In genomic region chr2:116719841-116720240, GRCh38 we compare ENCODE assay signal across 11 cellular contexts.
A peak's percentile ranks its signal among the peaks of the same experiment; 100 is the strongest.
DNase-seq lines count a peak whose midpoint lies in the region; TF ChIP-seq lines count a peak whose summit lies in the region.
"Had no signal": no experiment of that assay in that cellular context is flagged by ENCODE, and none has a peak within 500 bp of the region (broad histone marks: within the 10 kb centered on the region; RNA-seq: fewer than 3 reads in every experiment).

No MANE protein-coding gene starts in this region.

- peaks cover 21% of the 10 kb centered on the region for H3K4me1 ChIP-seq in SJCRH30
- no peaks in the 10 kb centered on the region for H3K4me1 ChIP-seq in uterus

- intact Hi-C loops in uterus (cut with DNase I; ENCODE audit: low total_unique reads) = no loop called here

- H3K36me3 ChIP-seq in SJCRH30 = no peaks in the 10 kb centered on the region
- no peaks in the 10 kb centered on the region for H3K36me3 ChIP-seq in kidney epithelial cell (ENCODE audit: control insufficient read depth, insufficient read depth, low read length)
- H3K36me3 ChIP-seq in uterus = no peaks in the 10 kb centered on the region

- H3K4me3 ChIP-seq in SJCRH30 = no peak overlapping the region
- no peak overlapping the region for H3K4me3 ChIP-seq in kidney epithelial cell (ENCODE audit: low read depth, low read length)
- no peak overlapping the region for H3K4me3 ChIP-seq in uterus

- H3K9me3 ChIP-seq in SJCRH30 (replicated peaks) = no peaks in the 10 kb centered on the region
- H3K9me3 ChIP-seq in uterus = no peaks in the 10 kb centered on the region

- no peak overlapping the region for H3K27ac ChIP-seq in SJCRH30
- no peak overlapping the region for H3K27ac ChIP-seq in uterus

- no peak for TF ChIP-seq POLR2A in uterus (IDR thresholded peaks at IDR 0.05)

- no peaks in the 10 kb centered on the region for H3K27me3 ChIP-seq in SJCRH30
- H3K27me3 ChIP-seq in kidney epithelial cell (ENCODE audit: control insufficient read depth, insufficient read depth, low read length) = no peaks in the 10 kb centered on the region
- no peaks in the 10 kb centered on the region for H3K27me3 ChIP-seq in uterus

- DNase-seq in H4 (ENCODE audit: low spot score) = peak; percentile 76
- peak; percentile 15 for DNase-seq in NCI-H2107 (lab: John Stamatoyannopoulos, UW)
- peak; percentile 70 to 77 for DNase-seq in SJCRH30
- DNase-seq in kidney epithelial cell (ENCODE audit: low read depth) = peak; percentile 77
- DNase-seq in effector CD4-positive, alpha-beta T cell = no peak
- no peak for DNase-seq in GOT3 (lab: John Stamatoyannopoulos, UW)
- DNase-seq in uterus = no peak
- DNase-seq in NOMO-1 treated with dmso at 0.1 percent for 144 hours (lab: John Stamatoyannopoulos, UW; ENCODE audit: unreplicated experiment) = no peak
- DNase-seq: amniotic stem cell, C1 segment of cervical spinal cord, SIG-M5 had no signal

- TF ChIP-seq CTCF in kidney epithelial cell (IDR thresholded peaks at IDR 0.05; ENCODE audit: insufficient read depth, low read length, poor library complexity, severe bottlenecking) (no peak), uterus (IDR thresholded peaks at IDR 0.05) (no peak)

Comparison
In these comparisons a context has a peak if more than half of its experiments do, and no peak if none do; other contexts are left out.
1. DNase-seq: peak in H4 (single experiment), NCI-H2107 (single experiment), SJCRH30 (2 of 2) and kidney epithelial cell (single experiment); none in effector CD4-positive, alpha-beta T cell (single experiment), GOT3 (single experiment), uterus (0 of 2) and NOMO-1 treated with dmso at 0.1 percent for 144 hours (single experiment).